In genomic region chr14:66288511-66288910, GRCh38 we compare ENCODE assay signal across 1 cellular context.
TF ChIP-seq lines count a peak whose summit lies in the region.

No MANE protein-coding gene starts in this region.

TF ChIP-seq in WTC11, 78 proteins besides CTCF, POLR2A, EP300 and RAD21 (continued from another document):
- no peak for TF ChIP-seq ATF6 (CRISPR knock-in tag; IDR thresholded peaks at IDR 0.05)
- TF ChIP-seq ARID4B (CRISPR knock-in tag; IDR thresholded peaks at IDR 0.05; ENCODE audit: borderline replicate concordance) = no peak
- no peak for TF ChIP-seq OVOL2 (CRISPR knock-in tag; IDR thresholded peaks at IDR 0.05; ENCODE audit: borderline replicate concordance)
